ENCODE assay signal across 7 cellular contexts in genomic region chrX:41276661-41277506, GRCh38. TPM values are rescaled to one million over a fixed set of nuclear protein-coding genes. Genes with fewer than 3 reads are reported as not detected.
DNase-seq lines count a peak whose midpoint lies in the region; ATAC-seq and TF ChIP-seq lines count a peak whose summit lies in the region.

No MANE protein-coding gene starts in this region.

- H4K91ac ChIP-seq in H9 (ENCODE audit: insufficient read length, low read depth, low read length): no peak overlapping the region

- no peak overlapping the region for H2AK5ac ChIP-seq in H9 (ENCODE audit: insufficient read length, low read length)

- no peak overlapping the region for H2BK15ac ChIP-seq in H9 (ENCODE audit: low read depth, low read length)

- peak; percentile 43 for DNase-seq in H9
- DNase-seq in fibroblast of the aortic adventitia (ENCODE audit: low read depth): no peak
- no peak for DNase-seq in gastrocnemius medialis
- no peak for DNase-seq in LoVo (ENCODE audit: low spot score)
- no peak for DNase-seq in DMS114 treated with DMSO at 0.1 percent for 48 hours (lab: John Stamatoyannopoulos, UW; ENCODE audit: unreplicated experiment)
- no peak for DNase-seq in GM19240 (ENCODE audit: insufficient read length, low spot score)

- TF ChIP-seq CTCF in H9 (conservative IDR thresholded peaks at IDR 0.05): no peak
- TF ChIP-seq CTCF in fibroblast of the aortic adventitia (IDR thresholded peaks at IDR 0.05; ENCODE audit: insufficient read depth, low read length): no peak
- no peak for TF ChIP-seq CTCF in gastrocnemius medialis (IDR thresholded peaks at IDR 0.05 in 4 of 5, conservative IDR thresholded peaks at IDR 0.05 in 1 of 5)

- H3K4me3 ChIP-seq in fibroblast of the aortic adventitia (ENCODE audit: low read depth, low read length) (peak overlapping the region; percentile 58), gastrocnemius medialis (peak overlapping the region; percentile 51 to 56 (median 53))

- no peaks in the 10 kb centered on the region; the same call in 1 of the 2 replicates for H3K27me3 Mint-ChIP-seq in H9 (ENCODE audit: low read depth)

- no peaks in the 10 kb centered on the region for H3K79me1 ChIP-seq in H9 (ENCODE audit: insufficient read depth, low read depth, low read length, poor library complexity, severe bottlenecking)

- H3K4me3 Mint-ChIP-seq in H9: peak overlapping the region; percentile 53 to 72

- H3K4me2 ChIP-seq in H9 (ENCODE audit: insufficient read depth, insufficient read length, low read length): peak overlapping the region; percentile 52

- no peak overlapping the region for H3K56ac ChIP-seq in H9 (ENCODE audit: insufficient read length, low read depth, low read length)

- H4K8ac ChIP-seq in H9 (replicated peaks; ENCODE audit: insufficient read length, low read depth, low read length): no peak overlapping the region

- no peaks in the 10 kb centered on the region for H3K27me3 ChIP-seq in H9 (ENCODE audit: insufficient read depth, low read length)
- H3K27me3 ChIP-seq in gastrocnemius medialis: peaks cover 0 to 16% (median 9%) of the 10 kb centered on the region in 3 donors

- H2AFZ ChIP-seq in H9 (ENCODE audit: low read length): no peak overlapping the region

- ATAC-seq in SK-N-SH treated with all-trans-retinoic acid at 6 μM for 48 hours (peak; percentile 5), gastrocnemius medialis (peak in 1 of 2 donors; percentile 19)

- H2BK5ac ChIP-seq in H9 (ENCODE audit: insufficient read length, low read length): no peak overlapping the region

- H3K4me1 ChIP-seq in H9 (ENCODE audit: insufficient read depth, low read length) (no peaks in the 10 kb centered on the region; the same call in 1 of the 2 replicates), gastrocnemius medialis (peaks cover 0 to 8% of the 10 kb centered on the region in 2 donors)

- no peaks in the 10 kb centered on the region for H4K20me1 ChIP-seq in H9 (ENCODE audit: control insufficient read depth, insufficient read depth, insufficient read length)

- peaks cover 44% of the 10 kb centered on the region in 2 experiments for H3K9me3 Mint-ChIP-seq in H9

- no peak overlapping the region for H3K18ac ChIP-seq in H9 (ENCODE audit: insufficient read length, low read depth, low read length)

- H3K4me1 Mint-ChIP-seq in H9: peaks cover 5 to 12% of the 10 kb centered on the region in 2 experiments

- no peak overlapping the region for H3T11ph ChIP-seq in H9 (ENCODE audit: low read length)

- H3K9me3 ChIP-seq in H9 (ENCODE audit: control insufficient read depth, low read depth, low read length) (no peaks in the 10 kb centered on the region), gastrocnemius medialis (no peaks in the 10 kb centered on the region)

- intact Hi-C loops in gastrocnemius medialis (cut with DNase I; ENCODE audit: low total_unique reads): loop anchor here (2.0 to 10.0 kb wide), 2 partner anchors 162 to 478 kb away; no protein-coding TSS in a partner anchor

- no peaks in the 10 kb centered on the region for H3K23me2 ChIP-seq in H9 (ENCODE audit: insufficient read length, low read depth, low read length, poor library complexity, severe bottlenecking)

- H3K4ac ChIP-seq in H9 (ENCODE audit: low read depth, low read length): no peak overlapping the region

- H2BK12ac ChIP-seq in H9 (ENCODE audit: insufficient read length, low read depth, low read length): no peak overlapping the region

- no peaks in the 10 kb centered on the region for H3K36me3 ChIP-seq in gastrocnemius medialis

- TF ChIP-seq POLR2A in gastrocnemius medialis (IDR thresholded peaks at IDR 0.05): no peak

- H2BK120ac ChIP-seq in H9 (ENCODE audit: low read depth, low read length, poor library complexity, severe bottlenecking): no peak overlapping the region

- no peak overlapping the region for H3K27ac ChIP-seq in H9 (ENCODE audit: insufficient read length, low read depth, low read length)
- no peak overlapping the region for H3K27ac ChIP-seq in gastrocnemius medialis

- no peak overlapping the region for H3K27ac Mint-ChIP-seq in H9

- H2BK20ac ChIP-seq in H9 (ENCODE audit: low read depth, low read length, poor library complexity, severe bottlenecking): peak overlapping the region; percentile 83

- H3K9ac ChIP-seq in H9 (ENCODE audit: extremely low read depth, insufficient read length, low read length): peak overlapping the region; percentile 33

- no peak overlapping the region for H4K5ac ChIP-seq in H9 (ENCODE audit: insufficient read length, low read depth, low read length)

- in situ Hi-C loops in gastrocnemius medialis (cut with MboI; ENCODE audit: low sequenced_read_pairs in 4 of 4): loop anchor here in 2 of 4 donors (25.0 kb wide), 2 partner anchors 135 to 485 kb away; no protein-coding TSS in a partner anchor

- no CpG with 5 or more reads among the region's 19 CpGs for WGBS in H9 (ENCODE audit: extremely low coverage, insufficient read length, low lambda C conversion rate)

- H3K79me2 ChIP-seq in H9 (ENCODE audit: insufficient read depth, low read length): no peaks in the 10 kb centered on the region

- H3K14ac ChIP-seq in H9 (ENCODE audit: insufficient read depth, low read length): 0 out of 2 replicates have a peak overlapping the region, but pooled peaks have one; percentile 76

- H3K36me3 Mint-ChIP-seq in H9 (ENCODE audit: insufficient read depth in 1 of 3, low read depth in 3 of 3): peaks cover 0 to 4% (median 0%) of the 10 kb centered on the region in 3 experiments; a peak in 1 of 7 replicates

- no peak overlapping the region for H3K23ac ChIP-seq in H9 (ENCODE audit: insufficient read length, low read depth, low read length)

TF ChIP-seq in SK-N-SH treated with all-trans-retinoic acid at 6 μM for 48 hours, 23 proteins besides CTCF, POLR2A, EP300 and RAD21:
- TF ChIP-seq SNAI2 (CRISPR knock-in tag; IDR thresholded peaks at IDR 0.05) (no peak), ZFP3 (CRISPR knock-in tag; IDR thresholded peaks at IDR 0.05) (no peak), OSR1 (CRISPR knock-in tag; IDR thresholded peaks at IDR 0.05) (no peak), ESRRG (CRISPR knock-in tag; IDR thresholded peaks at IDR 0.05) (no peak)
- TF ChIP-seq, protein P1, sequence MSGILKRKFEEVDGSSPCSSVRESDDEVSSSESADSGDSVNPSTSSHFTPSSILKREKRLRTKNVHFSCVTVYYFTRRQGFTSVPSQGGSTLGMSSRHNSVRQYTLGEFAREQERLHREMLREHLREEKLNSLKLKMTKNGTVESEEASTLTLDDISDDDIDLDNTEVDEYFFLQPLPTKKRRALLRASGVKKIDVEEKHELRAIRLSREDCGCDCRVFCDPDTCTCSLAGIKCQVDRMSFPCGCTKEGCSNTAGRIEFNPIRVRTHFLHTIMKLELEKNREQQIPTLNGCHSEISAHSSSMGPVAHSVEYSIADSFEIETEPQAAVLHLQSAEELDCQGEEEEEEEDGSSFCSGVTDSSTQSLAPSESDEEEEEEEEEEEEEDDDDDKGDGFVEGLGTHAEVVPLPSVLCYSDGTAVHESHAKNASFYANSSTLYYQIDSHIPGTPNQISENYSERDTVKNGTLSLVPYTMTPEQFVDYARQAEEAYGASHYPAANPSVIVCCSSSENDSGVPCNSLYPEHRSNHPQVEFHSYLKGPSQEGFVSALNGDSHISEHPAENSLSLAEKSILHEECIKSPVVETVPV (CRISPR knock-in tag; IDR thresholded peaks at IDR 0.05): no peak

RNA-seq across cellular contexts. Expression of gene DDX3X, which starts 57.1 kb away (rescaled TPM):
- total RNA-seq in H9 (2021) (328 and 338 TPM in 2 replicates), fibroblast of the aortic adventitia (ENCODE audit: low replicate concordance) (209 and 316 TPM in 2 replicates), gastrocnemius medialis (100 to 1,000 TPM; 196 to 331 (median 272) TPM)
